In genomic region chr1:59013276-59013927, GRCh38 we compare ENCODE assay signal across 8 cellular contexts.
A peak's percentile ranks its signal among the peaks of the same experiment; 100 is the strongest.
DNase-seq lines count a peak whose midpoint lies in the region; ATAC-seq and TF ChIP-seq lines count a peak whose summit lies in the region.

No MANE protein-coding gene starts in this region.

- H3K4me1 ChIP-seq in Panc1 (ENCODE audit: control insufficient read depth, insufficient read depth, low read length) (peaks cover 14% of the 10 kb centered on the region), psoas muscle (peaks cover 28% of the 10 kb centered on the region)

- H3K4me3 ChIP-seq in Panc1 (ENCODE audit: low read depth in 2 of 2, low read length in 2 of 2): peak overlapping the region; percentile 12 to 46
- H3K4me3 ChIP-seq in psoas muscle: peak overlapping the region; percentile 53

- TF ChIP-seq CTCF in GM10266 (IDR thresholded peaks at IDR 0.05; ENCODE audit: control insufficient read depth, insufficient read depth, low read depth, missing control alignments): no peak
- TF ChIP-seq CTCF in Panc1 (IDR thresholded peaks at IDR 0.05): no peak
- no peak for TF ChIP-seq CTCF in psoas muscle (IDR thresholded peaks at IDR 0.05)

- H3K27ac ChIP-seq in Panc1 (ENCODE audit: low read length) (peak overlapping the region; percentile 82), psoas muscle (peak overlapping the region; percentile 83)

- H3K9me3 ChIP-seq in Panc1 (ENCODE audit: control insufficient read depth, insufficient read depth, low read depth, low read length): no peaks in the 10 kb centered on the region; the same call in 1 of the 2 replicates
- no peaks in the 10 kb centered on the region for H3K9me3 ChIP-seq in psoas muscle

- no peaks in the 10 kb centered on the region for H3K36me3 Mint-ChIP-seq in activated CD4-positive, alpha-beta memory T cell treated with anti-CD3 and anti-CD28 coated beads, Interleukin-2, amount 10 ng/mL, durations not matched to agents 7 days and 5 days (ENCODE audit: low read depth)

- 10 to 23% (median 10%) methylated on average over 16 of the region's 16 CpGs for WGBS in psoas muscle, 3 donors

- in situ Hi-C loops in Panc1 (cut with HindIII; ENCODE audit: low pct_unique_long_range_greater_than_20kb, low sequenced_read_pairs): no loop called here

- peak; percentile 24 for DNase-seq in GM10266 (ENCODE audit: extremely low spot score)
- DNase-seq in HCEC 1CT: peak; percentile 59
- no peak for DNase-seq in Panc1 (ENCODE audit: low read depth, low spot score)
- DNase-seq in glomerular visceral epithelial cell (ENCODE audit: extremely low spot score): peak; percentile 57
- DNase-seq in psoas muscle: peak; percentile 49 to 73
- no peak for DNase-seq in stimulated activated naive CD4-positive, alpha-beta T cell (lab: John Stamatoyannopoulos, UW)
- DNase-seq in stimulated activated CD4-positive, alpha-beta T cell treated with anti-CD3 and anti-CD28 coated beads, Interleukin-2, amount 100 ng/mL, for 48 hours: no peak
- no peak for DNase-seq in activated CD4-positive, alpha-beta memory T cell treated with anti-CD3 and anti-CD28 coated beads, Interleukin-2, amount 10 ng/mL, durations not matched to agents 7 days and 5 days

- peaks cover 6% of the 10 kb centered on the region for H3K27me3 Mint-ChIP-seq in activated CD4-positive, alpha-beta memory T cell treated with anti-CD3 and anti-CD28 coated beads, Interleukin-2, amount 10 ng/mL, durations not matched to agents 7 days and 5 days

- CTCF ChIA-PET in Panc1 (lab: Charles Lee): no interaction called here
- CTCF ChIA-PET in activated CD4-positive, alpha-beta memory T cell treated with anti-CD3 and anti-CD28 coated beads, Interleukin-2, amount 10 ng/mL, durations not matched to agents 7 days and 5 days (lab: Charles Lee): interaction anchor here (0.9 kb wide), 1 partner anchor 34 kb away, joined by 3 read pairs; no protein-coding TSS in a partner anchor

- peak; percentile 84 for ATAC-seq in Panc1
- peak in 3 of 4 donors; percentile 40 to 68 (median 53) for ATAC-seq in psoas muscle

- no peaks in the 10 kb centered on the region for H3K9me3 Mint-ChIP-seq in activated CD4-positive, alpha-beta memory T cell treated with anti-CD3 and anti-CD28 coated beads, Interleukin-2, amount 10 ng/mL, durations not matched to agents 7 days and 5 days

- H3K27me3 ChIP-seq in Panc1 (ENCODE audit: control insufficient read depth, insufficient read depth, low read length): no peaks in the 10 kb centered on the region
- H3K27me3 ChIP-seq in psoas muscle (ENCODE audit: insufficient read depth in 3 of 3, low read length in 2 of 3): no peaks in the 10 kb centered on the region

- no peaks in the 10 kb centered on the region for H3K36me3 ChIP-seq in Panc1 (ENCODE audit: control insufficient read depth, insufficient read depth, low read length)
- no peaks in the 10 kb centered on the region for H3K36me3 ChIP-seq in psoas muscle (ENCODE audit: insufficient read depth in 1 of 2, low read depth in 1 of 2)

- POLR2A ChIA-PET in Panc1 (lab: Charles Lee): interaction anchor here (0.6 to 1.6 kb wide), 4 partner anchors 14 to 287 kb away, joined by 3 to 6 read pairs (median 4); partner anchors contain the start of gene JUN
- POLR2A ChIA-PET in activated CD4-positive, alpha-beta memory T cell treated with anti-CD3 and anti-CD28 coated beads, Interleukin-2, amount 10 ng/mL, durations not matched to agents 7 days and 5 days (lab: Charles Lee): interaction anchor here (2.1 kb wide), 1 partner anchor 7 kb away, joined by 6 read pairs; no protein-coding TSS in a partner anchor

- intact Hi-C loops in Panc1 (cut with micrococcal nuclease; ENCODE audit: unreplicated experiment): no loop called here
- intact Hi-C loops in psoas muscle (cut with DNase I): no loop called here

- no peak overlapping the region for H3K4me3 Mint-ChIP-seq in activated CD4-positive, alpha-beta memory T cell treated with anti-CD3 and anti-CD28 coated beads, Interleukin-2, amount 10 ng/mL, durations not matched to agents 7 days and 5 days

- peaks cover 33% of the 10 kb centered on the region for H3K4me1 Mint-ChIP-seq in activated CD4-positive, alpha-beta memory T cell treated with anti-CD3 and anti-CD28 coated beads, Interleukin-2, amount 10 ng/mL, durations not matched to agents 7 days and 5 days

- BruUV-seq in Panc1 (replicated peaks; lab: Mats Ljungman, UMichigan): no TSS peak

- H3K27ac Mint-ChIP-seq in activated CD4-positive, alpha-beta memory T cell treated with anti-CD3 and anti-CD28 coated beads, Interleukin-2, amount 10 ng/mL, durations not matched to agents 7 days and 5 days: no peak overlapping the region

Comparison
In these comparisons a context has a peak if more than half of its experiments do, and no peak if none do; other contexts are left out.
1. DNase-seq: peak in GM10266 (single experiment), HCEC 1CT (single experiment), glomerular visceral epithelial cell (single experiment) and psoas muscle (2 of 2); none in Panc1 (single experiment), stimulated activated naive CD4-positive, alpha-beta T cell (0 of 6), stimulated activated CD4-positive, alpha-beta T cell treated with anti-CD3 and anti-CD28 coated beads, Interleukin-2, amount 100 ng/mL, for 48 hours (0 of 2) and activated CD4-positive, alpha-beta memory T cell treated with anti-CD3 and anti-CD28 coated beads, Interleukin-2, amount 10 ng/mL, durations not matched to agents 7 days and 5 days (single experiment).